17 cellular contexts compared by ENCODE assay signal in the genomic region with DNA sequence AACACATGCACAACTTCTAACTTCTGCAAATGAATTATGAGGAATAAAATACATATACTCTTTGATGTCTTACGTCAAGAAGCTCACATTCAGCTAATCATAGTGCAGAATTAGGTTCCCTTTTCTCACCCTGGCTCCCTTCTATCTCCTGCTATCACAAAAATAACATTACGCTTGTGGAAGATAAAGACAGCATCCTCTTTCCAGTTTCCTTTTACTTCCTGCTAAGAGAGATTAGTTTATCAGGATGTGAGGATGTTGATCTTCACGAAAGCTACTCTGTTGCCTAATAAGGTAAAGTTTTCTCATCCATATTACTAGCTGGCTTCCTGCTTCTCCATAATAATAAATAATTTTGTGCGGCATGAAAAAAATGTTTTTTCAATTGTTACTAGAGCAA.
DNase-seq lines count a peak whose midpoint lies in the region; ATAC-seq, FAIRE-seq and TF ChIP-seq lines count a peak whose summit lies in the region.
"Had no signal": no experiment of that assay in that cellular context is flagged by ENCODE, and none has a peak within 500 bp of the region (broad histone marks: within the 10 kb centered on the region; RNA-seq: fewer than 3 reads in every experiment).

No MANE protein-coding gene starts in this region.

- H3K4me3 ChIP-seq in right cardiac atrium (ENCODE audit: low read length), result no peak overlapping the region
- H3K4me3 ChIP-seq in cardiac fibroblast (replicated peaks in 1 of 2; ENCODE audit: low read depth in 2 of 2, low read length in 2 of 2), result no peak overlapping the region
- H3K4me3 ChIP-seq in CD4-positive, alpha-beta memory T cell (ENCODE audit: low read length in 2 of 2), result no peak overlapping the region
- H3K4me3 ChIP-seq: HAP-1 had no signal

- H3K36me3 Mint-ChIP-seq in activated naive CD8-positive, alpha-beta T cell treated with anti-CD3 and anti-CD28 coated beads, Interleukin-2, amount 50 U/mL, for 24 hours (ENCODE audit: low read depth), result no peaks in the 10 kb centered on the region
- no peaks in the 10 kb centered on the region for H3K36me3 Mint-ChIP-seq in CD4-positive, alpha-beta memory T cell
- H3K36me3 Mint-ChIP-seq: IgD-negative memory B cell had no signal

- no peaks in the 10 kb centered on the region for H3K9me3 Mint-ChIP-seq in activated naive CD8-positive, alpha-beta T cell treated with anti-CD3 and anti-CD28 coated beads, Interleukin-2, amount 50 U/mL, for 24 hours
- H3K9me3 Mint-ChIP-seq in CD4-positive, alpha-beta memory T cell, result peaks cover 0 to under 1% (median 0%) of the 10 kb centered on the region in 8 donors
- H3K9me3 Mint-ChIP-seq: IgD-negative memory B cell had no signal

- no peaks in the 10 kb centered on the region for H3K4me1 ChIP-seq in right cardiac atrium (ENCODE audit: control insufficient read depth, insufficient read depth, low read length)
- no peaks in the 10 kb centered on the region for H3K4me1 ChIP-seq in CD4-positive, alpha-beta memory T cell (ENCODE audit: insufficient read depth, low read length)
- H3K4me1 ChIP-seq: HAP-1 had no signal

- POLR2A ChIA-PET in CD4-positive, alpha-beta memory T cell (lab: Charles Lee; ENCODE audit: partially characterized antibody), result no interaction called here

- ATAC-seq in right cardiac atrium (peak; percentile 33 to 85), left ventricle myocardium superior (no peak), left colon (peak; percentile 35)
- no peak for ATAC-seq in activated naive CD8-positive, alpha-beta T cell treated with anti-CD3 and anti-CD28 coated beads, Interleukin-2, amount 50 U/mL, for 24 hours

- intact Hi-C loops in right cardiac atrium (cut with DNase I) (no loop called here), left ventricle myocardium superior (cut with micrococcal nuclease) (no loop called here), left colon (cut with DNase I, micrococcal nuclease) (no loop called here)
- intact Hi-C loops in CD4-positive, alpha-beta memory T cell (cut with micrococcal nuclease), result no loop called here

- no peak overlapping the region for H3K27ac Mint-ChIP-seq in activated naive CD8-positive, alpha-beta T cell treated with anti-CD3 and anti-CD28 coated beads, Interleukin-2, amount 50 U/mL, for 24 hours
- no peak overlapping the region for H3K27ac Mint-ChIP-seq in CD4-positive, alpha-beta memory T cell
- H3K27ac Mint-ChIP-seq: IgD-negative memory B cell had no signal

- TF ChIP-seq CTCF in cardiac fibroblast (IDR thresholded peaks at IDR 0.05; ENCODE audit: low read depth, low read length), result no peak

- CTCF ChIA-PET in CD4-positive, alpha-beta memory T cell (lab: Charles Lee; ENCODE audit: partially characterized antibody), result interaction anchor here (2.8 kb wide), 1 partner anchor 18 kb away, joined by 12 read pairs; no protein-coding TSS in a partner anchor

- no peaks in the 10 kb centered on the region for H3K9me3 ChIP-seq in right cardiac atrium (ENCODE audit: control insufficient read depth, low read length)
- H3K9me3 ChIP-seq in CD4-positive, alpha-beta memory T cell (ENCODE audit: control insufficient read depth in 1 of 2, low read length in 2 of 2), result no peaks in the 10 kb centered on the region
- H3K9me3 ChIP-seq: HAP-1 had no signal

- H3K27ac ChIP-seq in right cardiac atrium (ENCODE audit: low read length), result no peak overlapping the region
- H3K27ac ChIP-seq in CD4-positive, alpha-beta memory T cell (ENCODE audit: low read depth, low read length), result no peak overlapping the region
- H3K27ac ChIP-seq: C4-2B had no signal

- no peaks in the 10 kb centered on the region for H3K27me3 Mint-ChIP-seq in activated naive CD8-positive, alpha-beta T cell treated with anti-CD3 and anti-CD28 coated beads, Interleukin-2, amount 50 U/mL, for 24 hours
- H3K27me3 Mint-ChIP-seq in CD4-positive, alpha-beta memory T cell, result no peaks in the 10 kb centered on the region
- H3K27me3 Mint-ChIP-seq: IgD-negative memory B cell had no signal

- 24% methylated on average over 4 of the region's 4 CpGs for WGBS in right cardiac atrium

- H3K4me1 Mint-ChIP-seq in activated naive CD8-positive, alpha-beta T cell treated with anti-CD3 and anti-CD28 coated beads, Interleukin-2, amount 50 U/mL, for 24 hours, result no peaks in the 10 kb centered on the region
- no peaks in the 10 kb centered on the region for H3K4me1 Mint-ChIP-seq in CD4-positive, alpha-beta memory T cell
- H3K4me1 Mint-ChIP-seq: IgD-negative memory B cell had no signal

- FAIRE-seq in HTR-8/SVneo (lab: Jason Lieb, UNC), result no peak

- no peaks in the 10 kb centered on the region for H3K36me3 ChIP-seq in CD4-positive, alpha-beta memory T cell (ENCODE audit: insufficient read depth, low read length)
- H3K36me3 ChIP-seq: HAP-1 had no signal

- H3K4me3 Mint-ChIP-seq in activated naive CD8-positive, alpha-beta T cell treated with anti-CD3 and anti-CD28 coated beads, Interleukin-2, amount 50 U/mL, for 24 hours, result no peak overlapping the region
- no peak overlapping the region for H3K4me3 Mint-ChIP-seq in CD4-positive, alpha-beta memory T cell
- H3K4me3 Mint-ChIP-seq: IgD-negative memory B cell had no signal

- H3K27me3 ChIP-seq in right cardiac atrium (ENCODE audit: control insufficient read depth, insufficient read depth), result no peaks in the 10 kb centered on the region
- H3K27me3 ChIP-seq in CD4-positive, alpha-beta memory T cell (ENCODE audit: insufficient read depth, low read length), result no peaks in the 10 kb centered on the region

- DNase-seq in right cardiac atrium (no peak), left ventricle myocardium superior (no peak), cardiac fibroblast (ENCODE audit: low read depth in 2 of 2) (peak; percentile 16 to 21), left colon (no peak), HTR-8/SVneo (ENCODE audit: insufficient read length, low spot score) (no peak), HuH-7.5 (ENCODE audit: low spot score) (no peak)
- no peak for DNase-seq in activated naive CD8-positive, alpha-beta T cell treated with anti-CD3 and anti-CD28 coated beads, Interleukin-2, amount 50 U/mL, for 24 hours
- no peak for DNase-seq in CD4-positive, alpha-beta memory T cell
- DNase-seq: DMS53, MV-4-11, NCI-H1417 treated with DMSO at 0.1 percent for 48 hours, NCI-H2029, NCI-H2171 treated with DMSO at 0.1 percent for 48 hours, NCI-H510A treated with DMSO at 0.1 percent for 48 hours had no signal

Comparison
In these comparisons a context has a peak if more than half of its experiments do, and no peak if none do; other contexts are left out.
1. ATAC-seq: peak in right cardiac atrium (2 of 2) and left colon (single experiment); none in left ventricle myocardium superior (single experiment) and activated naive CD8-positive, alpha-beta T cell treated with anti-CD3 and anti-CD28 coated beads, Interleukin-2, amount 50 U/mL, for 24 hours (single experiment).
2. DNase-seq: peak in cardiac fibroblast (2 of 2); none in right cardiac atrium (0 of 3), left ventricle myocardium superior (single experiment), left colon (0 of 2), HTR-8/SVneo (single experiment), activated naive CD8-positive, alpha-beta T cell treated with anti-CD3 and anti-CD28 coated beads, Interleukin-2, amount 50 U/mL, for 24 hours (single experiment), HuH-7.5 (single experiment) and CD4-positive, alpha-beta memory T cell (0 of 5).